16 cellular contexts compared by ENCODE assay signal in the genomic region with DNA sequence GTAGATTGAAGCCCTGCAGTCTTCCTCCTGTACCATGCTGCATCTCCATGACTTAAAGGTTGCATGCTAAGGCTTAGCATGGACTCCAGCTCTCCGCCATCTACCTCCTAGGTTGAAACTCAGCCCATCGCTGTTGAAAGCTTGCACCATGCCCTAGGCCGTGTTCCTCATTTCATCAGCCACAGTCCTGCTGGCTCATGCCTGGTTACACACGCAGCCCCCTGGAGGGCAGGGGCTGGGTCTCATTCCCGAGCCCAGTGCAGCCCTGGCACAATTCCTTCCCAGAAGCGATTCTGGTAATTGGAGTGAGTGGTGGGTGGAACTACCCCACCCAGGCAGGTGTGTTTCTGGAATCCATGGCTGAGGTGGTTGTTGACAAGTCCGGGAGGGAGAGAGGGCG.
"Had no signal": no experiment of that assay in that cellular context is flagged by ENCODE, and none has a peak within 500 bp of the region (broad histone marks: within the 10 kb centered on the region; RNA-seq: fewer than 3 reads in every experiment).

No MANE protein-coding gene starts in this region.

- DNase-seq: activated CD4-positive, alpha-beta T cell treated with anti-CD3 and anti-CD28 coated beads for 4 hours; activated CD8-positive, alpha-beta memory T cell treated with anti-CD3 and anti-CD28 coated beads, Interleukin-2, amount 50 U/mL, for 4 hours; activated CD8-positive, alpha-beta T cell treated with anti-CD3 and anti-CD28 coated beads for 36 hours; activated naive CD4-positive, alpha-beta T cell treated with anti-CD3 and anti-CD28 coated beads, Interleukin-2, amount 50 U/mL, for 16 hours; activated naive CD8-positive, alpha-beta T cell treated with anti-CD3 and anti-CD28 coated beads, Interleukin-2, amount 10 ng/mL, durations not matched to agents 7 days and 5 days; activated T-cell treated with anti-CD3 and anti-CD28 coated beads, Interleukin-2, amount 50 U/mL, for 72 hours; anterior cingulate cortex; caudate nucleus; MG63; NCI-H1930; NCI-H2107; NCI-H2171 treated with DMSO at 0.1 percent for 48 hours; NCI-H226; PC-3; SHP77 treated with DMSO at 0.1 percent for 48 hours had no signal

- H3K27me3 ChIP-seq: adrenal gland, MG63 had no signal

- H3K36me3 ChIP-seq: adrenal gland, MG63 had no signal

- H3K27ac ChIP-seq: adrenal gland had no signal

- H3K9me3 ChIP-seq: adrenal gland had no signal

- H3K4me3 ChIP-seq: adrenal gland, MG63 had no signal

- H3K4me1 ChIP-seq: adrenal gland had no signal
